ENCODE assay signal across 1 cellular context in the genomic region with DNA sequence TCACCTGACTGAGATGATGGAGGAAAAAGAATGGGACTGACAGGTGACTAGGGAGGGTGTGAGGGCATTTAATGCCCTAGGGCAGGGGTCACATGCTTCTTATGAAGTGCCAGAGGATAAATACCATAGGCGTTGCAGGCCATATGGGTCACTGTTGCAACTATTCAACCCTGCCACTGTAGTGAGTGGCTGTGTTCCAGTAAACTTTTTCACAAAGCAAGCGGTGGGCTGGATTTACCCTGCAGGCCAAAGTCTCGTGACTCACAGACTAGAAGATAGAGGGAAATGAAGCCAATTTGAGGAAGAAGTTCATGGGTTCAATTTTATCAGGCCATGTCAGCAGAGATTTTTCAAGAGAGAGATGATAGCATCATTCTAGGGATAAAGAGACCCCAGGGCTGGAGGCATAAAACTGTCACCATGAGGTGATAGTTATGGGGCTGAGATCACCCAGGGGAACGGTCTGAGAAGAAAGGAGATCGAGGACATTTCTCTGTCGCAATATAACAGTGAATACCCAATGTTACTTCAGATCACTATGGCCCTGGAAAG.
TF ChIP-seq lines count a peak whose summit lies in the region.

No MANE protein-coding gene starts in this region.

TF ChIP-seq in GM23338, 12 proteins besides CTCF, POLR2A, EP300 and RAD21 (continued from another document):
- TF ChIP-seq, protein P1, sequence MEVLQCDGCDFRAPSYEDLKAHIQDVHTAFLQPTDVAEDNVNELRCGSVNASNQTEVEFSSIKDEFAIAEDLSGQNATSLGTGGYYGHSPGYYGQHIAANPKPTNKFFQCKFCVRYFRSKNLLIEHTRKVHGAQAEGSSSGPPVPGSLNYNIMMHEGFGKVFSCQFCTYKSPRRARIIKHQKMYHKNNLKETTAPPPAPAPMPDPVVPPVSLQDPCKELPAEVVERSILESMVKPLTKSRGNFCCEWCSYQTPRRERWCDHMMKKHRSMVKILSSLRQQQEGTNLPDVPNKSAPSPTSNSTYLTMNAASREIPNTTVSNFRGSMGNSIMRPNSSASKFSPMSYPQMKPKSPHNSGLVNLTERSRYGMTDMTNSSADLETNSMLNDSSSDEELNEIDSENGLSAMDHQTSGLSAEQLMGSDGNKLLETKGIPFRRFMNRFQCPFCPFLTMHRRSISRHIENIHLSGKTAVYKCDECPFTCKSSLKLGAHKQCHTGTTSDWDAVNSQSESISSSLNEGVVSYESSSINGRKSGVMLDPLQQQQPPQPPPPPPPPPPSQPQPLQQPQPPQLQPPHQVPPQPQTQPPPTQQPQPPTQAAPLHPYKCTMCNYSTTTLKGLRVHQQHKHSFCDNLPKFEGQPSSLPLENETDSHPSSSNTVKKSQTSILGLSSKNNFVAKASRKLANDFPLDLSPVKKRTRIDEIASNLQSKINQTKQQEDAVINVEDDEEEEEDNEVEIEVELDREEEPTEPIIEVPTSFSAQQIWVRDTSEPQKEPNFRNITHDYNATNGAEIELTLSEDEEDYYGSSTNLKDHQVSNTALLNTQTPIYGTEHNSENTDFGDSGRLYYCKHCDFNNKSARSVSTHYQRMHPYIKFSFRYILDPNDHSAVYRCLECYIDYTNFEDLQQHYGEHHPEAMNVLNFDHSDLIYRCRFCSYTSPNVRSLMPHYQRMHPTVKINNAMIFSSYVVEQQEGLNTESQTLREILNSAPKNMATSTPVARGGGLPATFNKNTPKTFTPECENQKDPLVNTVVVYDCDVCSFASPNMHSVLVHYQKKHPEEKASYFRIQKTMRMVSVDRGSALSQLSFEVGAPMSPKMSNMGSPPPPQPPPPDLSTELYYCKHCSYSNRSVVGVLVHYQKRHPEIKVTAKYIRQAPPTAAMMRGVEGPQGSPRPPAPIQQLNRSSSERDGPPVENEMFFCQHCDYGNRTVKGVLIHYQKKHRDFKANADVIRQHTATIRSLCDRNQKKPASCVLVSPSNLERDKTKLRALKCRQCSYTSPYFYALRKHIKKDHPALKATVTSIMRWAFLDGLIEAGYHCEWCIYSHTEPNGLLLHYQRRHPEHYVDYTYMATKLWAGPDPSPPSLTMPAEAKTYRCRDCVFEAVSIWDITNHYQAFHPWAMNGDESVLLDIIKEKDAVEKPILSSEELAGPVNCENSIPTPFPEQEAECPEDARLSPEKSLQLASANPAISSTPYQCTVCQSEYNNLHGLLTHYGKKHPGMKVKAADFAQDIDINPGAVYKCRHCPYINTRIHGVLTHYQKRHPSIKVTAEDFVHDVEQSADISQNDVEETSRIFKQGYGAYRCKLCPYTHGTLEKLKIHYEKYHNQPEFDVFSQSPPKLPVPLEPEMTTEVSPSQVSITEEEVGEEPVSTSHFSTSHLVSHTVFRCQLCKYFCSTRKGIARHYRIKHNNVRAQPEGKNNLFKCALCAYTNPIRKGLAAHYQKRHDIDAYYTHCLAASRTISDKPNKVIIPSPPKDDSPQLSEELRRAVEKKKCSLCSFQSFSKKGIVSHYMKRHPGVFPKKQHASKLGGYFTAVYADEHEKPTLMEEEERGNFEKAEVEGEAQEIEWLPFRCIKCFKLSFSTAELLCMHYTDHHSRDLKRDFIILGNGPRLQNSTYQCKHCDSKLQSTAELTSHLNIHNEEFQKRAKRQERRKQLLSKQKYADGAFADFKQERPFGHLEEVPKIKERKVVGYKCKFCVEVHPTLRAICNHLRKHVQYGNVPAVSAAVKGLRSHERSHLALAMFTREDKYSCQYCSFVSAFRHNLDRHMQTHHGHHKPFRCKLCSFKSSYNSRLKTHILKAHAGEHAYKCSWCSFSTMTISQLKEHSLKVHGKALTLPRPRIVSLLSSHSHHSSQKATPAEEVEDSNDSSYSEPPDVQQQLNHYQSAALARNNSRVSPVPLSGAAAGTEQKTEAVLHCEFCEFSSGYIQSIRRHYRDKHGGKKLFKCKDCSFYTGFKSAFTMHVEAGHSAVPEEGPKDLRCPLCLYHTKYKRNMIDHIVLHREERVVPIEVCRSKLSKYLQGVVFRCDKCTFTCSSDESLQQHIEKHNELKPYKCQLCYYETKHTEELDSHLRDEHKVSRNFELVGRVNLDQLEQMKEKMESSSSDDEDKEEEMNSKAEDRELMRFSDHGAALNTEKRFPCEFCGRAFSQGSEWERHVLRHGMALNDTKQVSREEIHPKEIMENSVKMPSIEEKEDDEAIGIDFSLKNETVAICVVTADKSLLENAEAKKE (CRISPR knock-in tag; IDR thresholded peaks at IDR 0.05) = no peak
- TF ChIP-seq CREB1 (CRISPR knock-in tag; IDR thresholded peaks at IDR 0.05; ENCODE audit: low read depth) = no peak
- TF ChIP-seq ZNF114 (CRISPR knock-in tag; IDR thresholded peaks at IDR 0.05) = no peak
